In genomic region chr4:23091674-23092073, GRCh38 we compare ENCODE assay signal across 16 cellular contexts.
"Had no signal": no experiment of that assay in that cellular context is flagged by ENCODE, and none has a peak within 500 bp of the region (broad histone marks: within the 10 kb centered on the region; RNA-seq: fewer than 3 reads in every experiment).

No MANE protein-coding gene starts in this region.

- H3K4me1 ChIP-seq: esophagus muscularis mucosa, right lobe of liver, upper lobe of right lung had no signal

- H3K4me3 ChIP-seq: esophagus muscularis mucosa, right lobe of liver, thoracic aorta, upper lobe of right lung had no signal

- H3K36me3 ChIP-seq: esophagus muscularis mucosa, right lobe of liver, thoracic aorta, upper lobe of right lung had no signal

- ATAC-seq: activated CD8-positive, alpha-beta memory T cell treated with anti-CD3 and anti-CD28 coated beads, Interleukin-2, amount 10 ng/mL, durations not matched to agents 7 days and 5 days; naive thymus-derived CD4-positive, alpha-beta T cell; stimulated activated memory B cell treated with anti-CD40 and anti-IgM and Interleukin-4, amounts not matched to agents 10 μg/mL and 1 μg/mL and 100 μg/mL, for 72 hours; upper lobe of right lung had no signal

- H3K27ac ChIP-seq: esophagus muscularis mucosa, right lobe of liver, thoracic aorta, upper lobe of right lung had no signal

- DNase-seq: activated B cell treated with CpG ODN at 0.5 μM for 24 hours; activated CD4-positive, alpha-beta memory T cell treated with anti-CD3 and anti-CD28 coated beads, Interleukin-2, amount 10 ng/mL, durations not matched to agents 7 days and 5 days; activated CD4-positive, alpha-beta T cell treated with anti-CD3 and anti-CD28 coated beads for 48 hours; activated CD8-positive, alpha-beta memory T cell treated with anti-CD3 and anti-CD28 coated beads, Interleukin-2, amount 10 ng/mL, durations not matched to agents 7 days and 5 days; cerebellar nuclear complex; effector CD4-positive, alpha-beta T cell; mesenchymal stem cell; naive thymus-derived CD4-positive, alpha-beta T cell; right lobe of liver; small intestine; stimulated activated CD4-positive, alpha-beta T cell treated with anti-CD3 and anti-CD28 coated beads, Interleukin-4, amount 100 ng/mL, for 24 hours; T-helper 2 cell; upper lobe of right lung had no signal

- H3K9me3 ChIP-seq: thoracic aorta had no signal

- H3K27me3 ChIP-seq: esophagus muscularis mucosa, right lobe of liver, upper lobe of right lung had no signal
